ENCODE assay signal across 21 cellular contexts in the genomic region with DNA sequence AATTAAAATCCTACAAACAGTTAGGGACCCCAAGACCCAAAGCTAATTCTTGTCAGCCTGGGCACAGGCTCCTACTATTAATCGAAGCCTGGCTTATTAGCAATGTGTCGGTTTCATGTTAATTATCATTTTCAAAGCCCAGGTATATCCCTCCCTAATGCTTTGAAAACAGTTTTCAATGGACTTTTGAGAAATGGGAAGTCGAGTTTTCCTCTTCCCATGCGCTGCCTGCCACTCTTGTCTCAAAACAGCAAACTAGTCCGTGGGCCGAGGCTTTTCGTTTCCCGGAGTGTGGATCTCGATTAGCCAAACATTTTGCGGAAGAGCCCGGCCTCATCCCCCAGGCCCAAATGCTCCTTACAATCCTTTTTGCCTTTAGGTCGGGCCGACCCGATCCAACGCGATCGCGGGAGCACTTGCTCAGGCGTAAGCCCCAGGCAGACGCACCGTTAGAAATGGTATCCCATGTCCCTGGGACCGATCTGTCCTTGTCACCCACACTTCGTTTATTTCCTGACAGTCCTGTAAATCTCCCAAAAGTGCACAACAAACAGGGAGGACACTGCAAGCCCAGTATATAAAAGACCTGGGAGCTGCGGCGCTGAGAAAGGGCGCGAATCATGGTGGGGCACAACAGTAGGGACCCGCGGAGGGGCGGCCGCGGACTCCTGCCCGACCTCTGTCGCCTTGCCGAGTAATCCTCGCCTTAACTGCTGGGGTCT. TPM values are rescaled to one million over a fixed set of nuclear protein-coding genes. Genes with fewer than 3 reads are reported as not detected.
DNase-seq lines count a peak whose midpoint lies in the region; ATAC-seq and TF ChIP-seq lines count a peak whose summit lies in the region.
"Had no signal": no experiment of that assay in that cellular context is flagged by ENCODE, and none has a peak within 500 bp of the region (broad histone marks: within the 10 kb centered on the region; RNA-seq: fewer than 3 reads in every experiment).

No MANE protein-coding gene starts in this region.

- CTCF ChIA-PET in WTC11 (lab: Charles Lee), result interaction anchor here (1.1 to 4.7 kb wide), 2 partner anchors 161 to 179 kb away, joined by 5 to 22 read pairs; no protein-coding TSS in a partner anchor

- no peaks in the 10 kb centered on the region for H3K9me3 ChIP-seq in iPS-18c (ENCODE audit: control insufficient read depth, insufficient read depth, low read length)
- H3K9me3 ChIP-seq: uterus had no signal

- H3K27ac Mint-ChIP-seq in activated T-cell treated with anti-CD3 and anti-CD28 coated beads, Interleukin-2, amount 50 U/mL, for 72 hours, result no peak overlapping the region
- H3K27ac Mint-ChIP-seq in WTC11, result no peak overlapping the region
- peak overlapping the region; percentile 51 for H3K27ac Mint-ChIP-seq in stimulated activated naive B cell treated with anti-CD40 and anti-IgM and Interleukin-4, amounts not matched to agents 10 μg/mL and 1 μg/mL and 100 μg/mL, for 72 hours
- H3K27ac Mint-ChIP-seq: immature natural killer cell, nephron had no signal

- H3K4me3 ChIP-seq in iPS-18c (ENCODE audit: insufficient read depth, low read depth, low read length), result peak overlapping the region; percentile 49; the same call in 1 of the 2 replicates
- H3K4me3 ChIP-seq: uterus had no signal

- peaks cover 81% of the 10 kb centered on the region for H3K27me3 Mint-ChIP-seq in activated T-cell treated with anti-CD3 and anti-CD28 coated beads, Interleukin-2, amount 50 U/mL, for 72 hours (ENCODE audit: low read depth)
- peaks cover 98% of the 10 kb centered on the region for H3K27me3 Mint-ChIP-seq in WTC11 (ENCODE audit: low read depth)
- H3K27me3 Mint-ChIP-seq in stimulated activated naive B cell treated with anti-CD40 and anti-IgM and Interleukin-4, amounts not matched to agents 10 μg/mL and 1 μg/mL and 100 μg/mL, for 72 hours, result peaks cover 58 to 84% of the 10 kb centered on the region in 2 donors

- peaks cover 22% of the 10 kb centered on the region for H3K4me1 Mint-ChIP-seq in activated T-cell treated with anti-CD3 and anti-CD28 coated beads, Interleukin-2, amount 50 U/mL, for 72 hours (ENCODE audit: low read depth)
- H3K4me1 Mint-ChIP-seq in WTC11, result peaks cover 81% of the 10 kb centered on the region
- peaks cover 9 to 29% of the 10 kb centered on the region in 2 donors for H3K4me1 Mint-ChIP-seq in stimulated activated naive B cell treated with anti-CD40 and anti-IgM and Interleukin-4, amounts not matched to agents 10 μg/mL and 1 μg/mL and 100 μg/mL, for 72 hours

- H3K9me3 Mint-ChIP-seq in activated T-cell treated with anti-CD3 and anti-CD28 coated beads, Interleukin-2, amount 50 U/mL, for 72 hours, result no peaks in the 10 kb centered on the region
- H3K9me3 Mint-ChIP-seq in WTC11, result no peaks in the 10 kb centered on the region
- no peaks in the 10 kb centered on the region for H3K9me3 Mint-ChIP-seq in stimulated activated naive B cell treated with anti-CD40 and anti-IgM and Interleukin-4, amounts not matched to agents 10 μg/mL and 1 μg/mL and 100 μg/mL, for 72 hours
- H3K9me3 Mint-ChIP-seq: nephron; T-helper 2 cell treated with Interferon-gamma antibody and Interleukin-4, amounts not matched to agents 5 μg/mL and 100 μg/mL, for 36 hours had no signal

- H3K4me3 Mint-ChIP-seq in activated T-cell treated with anti-CD3 and anti-CD28 coated beads, Interleukin-2, amount 50 U/mL, for 72 hours, result peak overlapping the region; percentile 68 to 77
- H3K4me3 Mint-ChIP-seq in WTC11, result peak overlapping the region; percentile 72
- H3K4me3 Mint-ChIP-seq in stimulated activated naive B cell treated with anti-CD40 and anti-IgM and Interleukin-4, amounts not matched to agents 10 μg/mL and 1 μg/mL and 100 μg/mL, for 72 hours, result peak overlapping the region; percentile 35 to 52
- H3K4me3 Mint-ChIP-seq: immature natural killer cell; T-helper 2 cell treated with Interferon-gamma antibody and Interleukin-4, amounts not matched to agents 5 μg/mL and 100 μg/mL, for 36 hours had no signal

- POLR2A ChIA-PET in WTC11 (lab: Charles Lee), result no interaction called here

- DNase-seq in activated T-cell treated with anti-CD3 and anti-CD28 coated beads, Interleukin-2, amount 50 U/mL, for 72 hours, result no peak
- DNase-seq in activated T-cell treated with anti-CD3 and anti-CD28 coated beads, Interleukin-2, amount 50 U/mL, for 1 hour, result no peak
- DNase-seq in WTC11 (ENCODE audit: low spot score) (no peak), anterior cingulate cortex (lab: John Stamatoyannopoulos, UW) (no peak), GM19240 (ENCODE audit: insufficient read length, low spot score) (no peak)
- no peak for DNase-seq in stimulated activated naive B cell treated with anti-CD40 and anti-IgM and Interleukin-4, amounts not matched to agents 10 μg/mL and 1 μg/mL and 100 μg/mL, for 72 hours
- DNase-seq in activated naive CD4-positive, alpha-beta T cell treated with anti-CD3 and anti-CD28 coated beads, Interleukin-2, amount 50 U/mL, for 16 hours, result no peak
- DNase-seq: activated gamma-delta T cell, DMS79 treated with DMSO at 0.1 percent for 48 hours, foreskin melanocyte, immature natural killer cell, NCI-H187, stomach, uterus had no signal

- H3K36me3 Mint-ChIP-seq in activated T-cell treated with anti-CD3 and anti-CD28 coated beads, Interleukin-2, amount 50 U/mL, for 72 hours (ENCODE audit: insufficient read depth in 2 of 2), result peaks cover 0 to 2% of the 10 kb centered on the region in 2 donors
- H3K36me3 Mint-ChIP-seq in WTC11, result no peaks in the 10 kb centered on the region
- peaks cover 0 to 2% of the 10 kb centered on the region in 2 donors for H3K36me3 Mint-ChIP-seq in stimulated activated naive B cell treated with anti-CD40 and anti-IgM and Interleukin-4, amounts not matched to agents 10 μg/mL and 1 μg/mL and 100 μg/mL, for 72 hours

- no peak for TF ChIP-seq CTCF in WTC11 (IDR thresholded peaks at IDR 0.05)

- no peak for ATAC-seq in activated T-cell treated with anti-CD3 and anti-CD28 coated beads, Interleukin-2, amount 50 U/mL, for 72 hours (replicated peaks in 1 of 2)
- ATAC-seq in WTC11, result no peak
- ATAC-seq in stimulated activated naive B cell treated with anti-CD40 and anti-IgM and Interleukin-4, amounts not matched to agents 10 μg/mL and 1 μg/mL and 100 μg/mL, for 72 hours (replicated peaks), result no peak
- ATAC-seq: HepG2 had no signal

TF ChIP-seq in WTC11, 78 proteins besides CTCF, POLR2A, EP300 and RAD21:
- no peak for TF ChIP-seq NFE2L1 (CRISPR knock-in tag; IDR thresholded peaks at IDR 0.05)
- TF ChIP-seq, protein P1, sequence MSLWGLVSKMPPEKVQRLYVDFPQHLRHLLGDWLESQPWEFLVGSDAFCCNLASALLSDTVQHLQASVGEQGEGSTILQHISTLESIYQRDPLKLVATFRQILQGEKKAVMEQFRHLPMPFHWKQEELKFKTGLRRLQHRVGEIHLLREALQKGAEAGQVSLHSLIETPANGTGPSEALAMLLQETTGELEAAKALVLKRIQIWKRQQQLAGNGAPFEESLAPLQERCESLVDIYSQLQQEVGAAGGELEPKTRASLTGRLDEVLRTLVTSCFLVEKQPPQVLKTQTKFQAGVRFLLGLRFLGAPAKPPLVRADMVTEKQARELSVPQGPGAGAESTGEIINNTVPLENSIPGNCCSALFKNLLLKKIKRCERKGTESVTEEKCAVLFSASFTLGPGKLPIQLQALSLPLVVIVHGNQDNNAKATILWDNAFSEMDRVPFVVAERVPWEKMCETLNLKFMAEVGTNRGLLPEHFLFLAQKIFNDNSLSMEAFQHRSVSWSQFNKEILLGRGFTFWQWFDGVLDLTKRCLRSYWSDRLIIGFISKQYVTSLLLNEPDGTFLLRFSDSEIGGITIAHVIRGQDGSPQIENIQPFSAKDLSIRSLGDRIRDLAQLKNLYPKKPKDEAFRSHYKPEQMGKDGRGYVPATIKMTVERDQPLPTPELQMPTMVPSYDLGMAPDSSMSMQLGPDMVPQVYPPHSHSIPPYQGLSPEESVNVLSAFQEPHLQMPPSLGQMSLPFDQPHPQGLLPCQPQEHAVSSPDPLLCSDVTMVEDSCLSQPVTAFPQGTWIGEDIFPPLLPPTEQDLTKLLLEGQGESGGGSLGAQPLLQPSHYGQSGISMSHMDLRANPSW (CRISPR knock-in tag; conservative IDR thresholded peaks at IDR 0.05; ENCODE audit: low read depth), result no peak
- TF ChIP-seq, protein P2, sequence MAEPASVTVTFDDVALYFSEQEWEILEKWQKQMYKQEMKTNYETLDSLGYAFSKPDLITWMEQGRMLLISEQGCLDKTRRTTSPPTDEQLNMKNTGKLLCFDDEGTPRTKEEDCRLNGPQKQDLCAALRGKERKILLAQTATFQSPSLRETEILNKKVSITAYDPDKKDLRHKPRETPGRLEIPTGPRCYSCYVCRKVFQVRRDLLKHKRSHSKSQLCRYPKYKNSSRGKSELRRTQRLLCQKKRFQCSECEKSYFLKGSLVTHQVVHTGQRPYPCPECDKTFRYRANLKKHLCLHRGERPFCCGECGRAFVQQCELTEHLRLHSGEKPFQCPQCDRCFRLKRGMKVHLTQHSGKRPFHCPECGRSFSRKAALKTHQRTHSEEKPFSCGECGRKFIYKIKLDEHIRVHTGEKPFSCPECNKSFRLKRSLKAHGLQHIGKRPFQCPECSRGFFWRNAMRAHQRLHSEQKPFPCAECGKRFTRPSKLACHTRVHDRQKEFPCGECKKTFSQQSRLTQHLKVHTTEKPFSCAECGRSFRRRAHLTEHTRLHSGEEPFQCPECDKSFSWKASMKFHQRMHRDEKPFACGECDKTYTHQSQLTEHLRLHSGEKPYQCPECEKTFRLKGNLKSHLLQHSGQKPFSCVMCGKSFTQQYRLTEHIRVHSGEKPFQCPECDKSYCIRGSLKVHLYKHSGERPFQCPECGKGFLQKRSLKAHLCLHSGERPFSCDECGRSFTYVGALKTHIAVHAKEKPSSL (CRISPR knock-in tag; conservative IDR thresholded peaks at IDR 0.05), result no peak

RNA-seq across cellular contexts. Expression of gene SIX6, which starts 1.5 kb away (rescaled TPM):
- not detected for total RNA-seq in activated T-cell treated with anti-CD3 and anti-CD28 coated beads, Interleukin-2, amount 50 U/mL, for 72 hours
- 0.07 TPM in 1 of 3 replicates, not detected in the others for total RNA-seq in WTC11 (2021)
- total RNA-seq: astrocyte, HepG2, lung microvascular endothelial cell, NCI-H460, stomach, uterus had no signal

RNA-seq across cellular contexts. Expression of gene C14orf39, which starts 24.6 kb away (rescaled TPM):
- total RNA-seq in activated T-cell treated with anti-CD3 and anti-CD28 coated beads, Interleukin-2, amount 50 U/mL, for 72 hours, result not detected
- 1.9 to 2.5 TPM (median 2.5 TPM) in 3 replicates for total RNA-seq in WTC11 (2021)
- total RNA-seq: HepG2, lung microvascular endothelial cell had no signal
